12 cellular contexts compared by ENCODE assay signal in genomic region chr17:71959129-71959528, GRCh38.
DNase-seq lines count a peak whose midpoint lies in the region; ATAC-seq, FAIRE-seq and TF ChIP-seq lines count a peak whose summit lies in the region.
"Had no signal": no experiment of that assay in that cellular context is flagged by ENCODE, and none has a peak within 500 bp of the region (broad histone marks: within the 10 kb centered on the region; RNA-seq: fewer than 3 reads in every experiment).

No MANE protein-coding gene starts in this region.

- H3K27me3 ChIP-seq in DND-41 (ENCODE audit: insufficient read depth, low read length, poor library complexity): no peaks in the 10 kb centered on the region
- no peaks in the 10 kb centered on the region for H3K27me3 ChIP-seq in adrenal gland
- peaks cover 0 to 1% of the 10 kb centered on the region in 2 experiments; a peak in 2 of 5 replicates for H3K27me3 ChIP-seq in HepG2 (ENCODE audit: control insufficient read depth in 1 of 2, insufficient read depth in 2 of 2, low read length in 2 of 2)

- no peaks in the 10 kb centered on the region for H3K27me3 Mint-ChIP-seq in activated CD4-positive, alpha-beta memory T cell treated with anti-CD3 and anti-CD28 coated beads, Interleukin-2, amount 10 ng/mL, durations not matched to agents 7 days and 5 days

- no peaks in the 10 kb centered on the region for H3K9me3 ChIP-seq in DND-41 (ENCODE audit: insufficient read depth, low read length, severe bottlenecking)
- no peaks in the 10 kb centered on the region for H3K9me3 ChIP-seq in adrenal gland (replicated peaks in 1 of 3)
- H3K9me3 ChIP-seq in HepG2 (ENCODE audit: low read length): no peaks in the 10 kb centered on the region

- H2AFZ ChIP-seq in DND-41 (ENCODE audit: low read depth, low read length) (no peak overlapping the region), HepG2 (ENCODE audit: low read length) (no peak overlapping the region)

- no peaks in the 10 kb centered on the region for H3K36me3 Mint-ChIP-seq in activated CD4-positive, alpha-beta memory T cell treated with anti-CD3 and anti-CD28 coated beads, Interleukin-2, amount 10 ng/mL, durations not matched to agents 7 days and 5 days (ENCODE audit: low read depth)
- H3K36me3 Mint-ChIP-seq: mesothelial cell of epicardium had no signal

- H3K27ac ChIP-seq in DND-41 (ENCODE audit: low read length): no peak overlapping the region
- H3K27ac ChIP-seq in adrenal gland: no peak overlapping the region
- no peak overlapping the region for H3K27ac ChIP-seq in HepG2 (ENCODE audit: extremely low read length, insufficient read depth, low read length)

- H4K20me1 ChIP-seq in DND-41 (ENCODE audit: insufficient read depth, low read length) (no peaks in the 10 kb centered on the region), HepG2 (ENCODE audit: insufficient read depth, low read length) (no peaks in the 10 kb centered on the region)

- TF ChIP-seq POLR2A in adrenal gland (IDR thresholded peaks at IDR 0.05) (no peak), HepG2 (IDR thresholded peaks at IDR 0.05; ENCODE audit: insufficient read depth in 1 of 2, low read depth in 2 of 2, low read length in 2 of 2) (no peak)

- TF ChIP-seq RAD21 in HepG2 (CRISPR knock-in tag; IDR thresholded peaks at IDR 0.05): no peak

- no peak overlapping the region for H3K27ac Mint-ChIP-seq in activated CD4-positive, alpha-beta memory T cell treated with anti-CD3 and anti-CD28 coated beads, Interleukin-2, amount 10 ng/mL, durations not matched to agents 7 days and 5 days
- H3K27ac Mint-ChIP-seq: mesothelial cell of epicardium had no signal

- H3K4me1 ChIP-seq in DND-41 (ENCODE audit: insufficient read depth, low read length) (no peaks in the 10 kb centered on the region), adrenal gland (replicated peaks in 1 of 2) (no peaks in the 10 kb centered on the region), HepG2 (ENCODE audit: insufficient read depth, low read length) (no peaks in the 10 kb centered on the region)

- H3K4me1 Mint-ChIP-seq in activated CD4-positive, alpha-beta memory T cell treated with anti-CD3 and anti-CD28 coated beads, Interleukin-2, amount 10 ng/mL, durations not matched to agents 7 days and 5 days: no peaks in the 10 kb centered on the region
- H3K4me1 Mint-ChIP-seq: mesothelial cell of epicardium had no signal

- WGBS in adrenal gland, 4 donors: 76 to 90% (median 83%) methylated on average over 3 of the region's 3 CpGs
- WGBS in HepG2 (ENCODE audit: low lambda C conversion rate): 10% methylated on average over 3 of the region's 3 CpGs

- CTCF ChIA-PET in HepG2 (lab: Yijun Ruan, JAX; ENCODE audit: low intra/inter-chr PET ratio, low total read pairs): interaction anchor here (1.1 to 1.7 kb wide), 3 partner anchors 159 to 581 kb away, joined by 3 to 11 read pairs (median 4); no protein-coding TSS in a partner anchor
- CTCF ChIA-PET in activated CD4-positive, alpha-beta memory T cell treated with anti-CD3 and anti-CD28 coated beads, Interleukin-2, amount 10 ng/mL, durations not matched to agents 7 days and 5 days (lab: Charles Lee): no interaction called here

- H3K4me2 ChIP-seq in DND-41 (ENCODE audit: insufficient read depth, low read length) (no peak overlapping the region), HepG2 (ENCODE audit: low read depth, low read length) (no peak overlapping the region)

- no peak for FAIRE-seq in HTR-8/SVneo (lab: Jason Lieb, UNC)
- FAIRE-seq in HepG2 (lab: Jason Lieb, UNC): peak; percentile 48

- BruUV-seq in HepG2 (replicated peaks; lab: Mats Ljungman, UMichigan): no TSS peak

- peaks cover 4% of the 10 kb centered on the region for H3K9me3 Mint-ChIP-seq in activated CD4-positive, alpha-beta memory T cell treated with anti-CD3 and anti-CD28 coated beads, Interleukin-2, amount 10 ng/mL, durations not matched to agents 7 days and 5 days

- H3K36me3 ChIP-seq in DND-41 (ENCODE audit: insufficient read depth, low read length) (no peaks in the 10 kb centered on the region), adrenal gland (replicated peaks in 1 of 2) (no peaks in the 10 kb centered on the region), HepG2 (replicated peaks in 1 of 2; ENCODE audit: control insufficient read depth in 1 of 2, insufficient read depth in 2 of 2, low read length in 2 of 2) (no peaks in the 10 kb centered on the region)

- no peak for TF ChIP-seq EP300 in HepG2 (IDR thresholded peaks at IDR 0.05; ENCODE audit: low read depth in 2 of 2, low read length in 2 of 2)
- no peak for TF ChIP-seq EP300 in HepG2 (CRISPR knock-in tag; IDR thresholded peaks at IDR 0.05; ENCODE audit: borderline replicate concordance)

- H3K79me2 ChIP-seq in DND-41 (ENCODE audit: insufficient read depth, low read length) (no peaks in the 10 kb centered on the region), HepG2 (ENCODE audit: insufficient read depth, low read length) (no peaks in the 10 kb centered on the region)

- POLR2A ChIA-PET in HepG2 (lab: Yijun Ruan, JAX): no interaction called here
- POLR2A ChIA-PET in activated CD4-positive, alpha-beta memory T cell treated with anti-CD3 and anti-CD28 coated beads, Interleukin-2, amount 10 ng/mL, durations not matched to agents 7 days and 5 days (lab: Charles Lee): no interaction called here

- in situ Hi-C loops in HepG2 (cut with HindIII; ENCODE audit: extremely low pct_ligation_motif_present, low pct_unique_long_range_greater_than_20kb): no loop called here

- no peak for DNase-seq in DND-41
- peak; percentile 12 for DNase-seq in HTR-8/SVneo (ENCODE audit: insufficient read length, low spot score)
- no peak for DNase-seq in adrenal gland
- DNase-seq in HepG2 (ENCODE audit: low spot score): peak; percentile 23
- no peak for DNase-seq in C1 segment of cervical spinal cord (lab: John Stamatoyannopoulos, UW)
- DNase-seq in activated CD4-positive, alpha-beta memory T cell treated with anti-CD3 and anti-CD28 coated beads, Interleukin-2, amount 10 ng/mL, durations not matched to agents 7 days and 5 days: no peak
- DNase-seq in SK-N-DZ (ENCODE audit: low spot score): no peak
- DNase-seq: activated CD4-positive, alpha-beta T cell treated with anti-CD3 and anti-CD28 coated beads for 48 hours; cortex of kidney; NCI-H510A had no signal

- no peak overlapping the region for H3K4me3 ChIP-seq in DND-41 (ENCODE audit: low read depth in 1 of 2, low read length in 2 of 2)
- no peak overlapping the region for H3K4me3 ChIP-seq in adrenal gland
- no peak overlapping the region for H3K4me3 ChIP-seq in HepG2 (replicated peaks in 1 of 3; ENCODE audit: insufficient read depth in 1 of 3, low read depth in 2 of 3, low read length in 3 of 3)

- no peak overlapping the region for H3K4me3 Mint-ChIP-seq in activated CD4-positive, alpha-beta memory T cell treated with anti-CD3 and anti-CD28 coated beads, Interleukin-2, amount 10 ng/mL, durations not matched to agents 7 days and 5 days
- H3K4me3 Mint-ChIP-seq: mesothelial cell of epicardium had no signal

- no peak overlapping the region for H3K9ac ChIP-seq in DND-41 (ENCODE audit: low read depth, low read length)
- H3K9ac ChIP-seq in HepG2 (ENCODE audit: insufficient read depth, low read depth, low read length): no peak overlapping the region

- ATAC-seq in DND-41 (ENCODE audit: insufficient read depth, low read depth): no peak
- ATAC-seq in HepG2: peak; percentile 57
- no peak for ATAC-seq in GM19328 (IDR thresholded peaks at IDR 0.05; ENCODE audit: unreplicated experiment)

- intact Hi-C loops in adrenal gland (cut with DNase I): no loop called here
- intact Hi-C loops in HepG2 (cut with micrococcal nuclease; ENCODE audit: unreplicated experiment): loop anchor here (2.0 kb wide), 2 partner anchors 160 to 486 kb away; no protein-coding TSS in a partner anchor

- TF ChIP-seq CTCF in DND-41 (IDR thresholded peaks at IDR 0.05; ENCODE audit: borderline replicate concordance, extremely low read depth, low read length, poor library complexity, severe bottlenecking) (peak; percentile 14), adrenal gland (IDR thresholded peaks at IDR 0.05) (peak in 5 of 6 experiments; percentile 10 to 40 (median 20)), HepG2 (CRISPR knock-in tag; IDR thresholded peaks at IDR 0.05) (peak; percentile 49)

TF ChIP-seq in HepG2, 621 proteins besides CTCF, POLR2A, EP300 and RAD21:
- TF ChIP-seq CCAR2 (optimal IDR thresholded peaks at IDR 0.05; ENCODE audit: low read depth, low read length): no peak
- TF ChIP-seq SMC3 (IDR thresholded peaks at IDR 0.05; ENCODE audit: low read length): peak; percentile 7; the same call in 1 of the 2 replicates
- TF ChIP-seq TARDBP (CRISPR knock-in tag; IDR thresholded peaks at IDR 0.05): no peak
- no peak for TF ChIP-seq MIER3 (CRISPR knock-in tag; IDR thresholded peaks at IDR 0.05; ENCODE audit: borderline replicate concordance)
- no peak for TF ChIP-seq XRCC5 (optimal IDR thresholded peaks at IDR 0.05; ENCODE audit: low read length)
- no peak for TF ChIP-seq HDAC6 (IDR thresholded peaks at IDR 0.05; ENCODE audit: low read depth, low read length)
- peak; percentile 64 for TF ChIP-seq STAG1 (CRISPR knock-in tag; IDR thresholded peaks at IDR 0.05)
- TF ChIP-seq ETV6 (CRISPR knock-in tag; conservative IDR thresholded peaks at IDR 0.05): no peak
- peak; percentile 85; the same call in 1 of the 2 replicates for TF ChIP-seq ZNF3 (CRISPR knock-in tag; IDR thresholded peaks at IDR 0.05)

Comparison
In these comparisons a context has a peak if more than half of its experiments do, and no peak if none do; other contexts are left out.
1. DNase-seq: peak in HTR-8/SVneo (single experiment) and HepG2 (single experiment); none in DND-41 (single experiment), adrenal gland (0 of 7), C1 segment of cervical spinal cord (0 of 14), activated CD4-positive, alpha-beta memory T cell treated with anti-CD3 and anti-CD28 coated beads, Interleukin-2, amount 10 ng/mL, durations not matched to agents 7 days and 5 days (single experiment) and SK-N-DZ (single experiment).
2. Peak in every context shown above with its lines, with median percentiles within 50 percentile points of each other: CTCF ChIP-seq.